In the genomic region with DNA sequence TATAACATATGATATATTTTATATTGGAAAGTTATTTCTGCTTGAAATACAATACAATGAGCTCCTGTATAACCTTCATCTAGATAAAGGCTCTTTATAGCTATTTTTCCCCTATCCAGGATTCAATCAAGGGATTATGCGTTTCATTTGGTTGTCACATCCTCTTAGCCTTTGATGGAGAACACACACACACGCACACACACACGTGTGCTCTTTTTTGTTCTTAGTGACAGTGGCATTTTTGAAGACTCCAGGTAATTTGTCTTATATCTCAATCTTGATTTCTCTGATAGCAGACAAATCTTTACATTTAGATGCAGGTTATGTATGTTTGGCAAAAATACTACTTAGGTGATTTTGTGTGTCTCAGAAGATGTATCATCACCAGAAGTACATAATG, we compare ENCODE assay signal across 30 cellular contexts.
"Had no signal": no experiment of that assay in that cellular context is flagged by ENCODE, and none has a peak within 500 bp of the region (broad histone marks: within the 10 kb centered on the region; RNA-seq: fewer than 3 reads in every experiment).

No MANE protein-coding gene starts in this region.

- H3K4me3 ChIP-seq: adrenal gland, ascending aorta, body of pancreas, breast epithelium, cardiac muscle cell had no signal

- H3K27ac ChIP-seq: adrenal gland, ascending aorta, body of pancreas, brain microvascular endothelial cell, breast epithelium, cardiac muscle cell had no signal

- H3K36me3 ChIP-seq: adrenal gland, ascending aorta, brain microvascular endothelial cell, breast epithelium, cardiac muscle cell had no signal

- H3K9me3 ChIP-seq: adrenal gland, body of pancreas had no signal

- H3K27me3 ChIP-seq: adrenal gland, ascending aorta, body of pancreas, brain microvascular endothelial cell, breast epithelium, cardiac muscle cell had no signal

- DNase-seq: activated effector memory CD4-positive, alpha-beta T cell treated with anti-CD3 and anti-CD28 coated beads, Interleukin-2, amount 50 U/mL, for 16 hours; activated effector memory CD4-positive, alpha-beta T cell treated with Interleukin-2 at 50 U/mL for 16 hours; activated gamma-delta T cell; activated gamma-delta T cell treated with Interleukin-2 at 50 U/mL for 16 hours; activated naive CD4-positive, alpha-beta T cell; activated naive CD4-positive, alpha-beta T cell treated with anti-CD3 and anti-CD28 coated beads for 36 hours; activated naive CD4-positive, alpha-beta T cell treated with anti-CD3 and anti-CD28 coated beads, Interleukin-2, amount 10 ng/mL, durations not matched to agents 7 days and 5 days; activated naive CD4-positive, alpha-beta T cell treated with anti-CD3 and anti-CD28 coated beads, Interleukin-2, amount 50 U/mL, for 16 hours; activated naive CD4-positive, alpha-beta T cell treated with Interleukin-2 at 50 U/mL for 16 hours; activated naive CD8-positive, alpha-beta T cell treated with anti-CD3 and anti-CD28 coated beads for 36 hours; activated naive CD8-positive, alpha-beta T cell treated with anti-CD3 and anti-CD28 coated beads, Interleukin-2, amount 10 ng/mL, durations not matched to agents 7 days and 5 days; activated naive CD8-positive, alpha-beta T cell treated with anti-CD3 and anti-CD28 coated beads, Interleukin-2, amount 50 U/mL, for 24 hours; activated T-cell treated with anti-CD3 and anti-CD28 coated beads, Interleukin-2, amount 50 U/mL, for 1 hour; activated T-cell treated with anti-CD3 and anti-CD28 coated beads, Interleukin-2, amount 50 U/mL, for 24 hours; activated T-cell treated with anti-CD3 and anti-CD28 coated beads, Interleukin-2, amount 50 U/mL, for 4 hours; activated T-cell treated with anti-CD3 and anti-CD28 coated beads, Interleukin-2, amount 50 U/mL, for 48 hours; activated T-cell treated with anti-CD3 and anti-CD28 coated beads, Interleukin-2, amount 50 U/mL, for 72 hours; adrenal gland; amniotic stem cell; amygdala; anterior cingulate cortex; aorta; body of pancreas; brain microvascular endothelial cell; caudate nucleus; central memory CD4-positive, alpha-beta T cell; cerebellar nuclear complex had no signal
